Comparison of ENCODE assay signal across 1 cellular context in the genomic region with DNA sequence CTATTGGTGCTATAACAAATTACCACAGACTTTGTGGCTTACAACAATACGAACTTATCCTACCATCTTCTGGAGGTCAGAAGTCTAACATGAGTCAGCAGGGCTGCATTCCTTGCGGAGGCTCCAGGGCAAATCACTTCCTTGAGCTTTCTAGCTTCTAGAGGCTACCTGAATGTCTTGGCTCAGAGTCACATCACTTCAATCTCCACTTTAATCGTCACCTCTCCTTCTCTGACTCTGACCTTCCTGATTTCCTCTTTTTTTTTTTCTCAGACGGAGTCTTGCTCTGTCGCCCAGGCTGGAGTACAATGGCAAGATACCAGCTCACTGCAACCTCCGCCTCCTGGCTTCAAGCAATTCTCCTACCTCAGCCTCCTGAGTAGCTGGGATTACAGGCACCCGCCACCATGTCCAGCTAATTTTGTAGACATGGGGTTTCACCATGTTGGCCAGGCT.
TF ChIP-seq lines count a peak whose summit lies in the region.

No MANE protein-coding gene starts in this region.

TF ChIP-seq in K562, 482 proteins besides CTCF, POLR2A, EP300 and RAD21 (continued from another document and continues in another):
- TF ChIP-seq SOX6 (IDR thresholded peaks at IDR 0.05) (peak; percentile 85), KDM1A (IDR thresholded peaks at IDR 0.05) (peak; percentile 72 to 85; a peak in 3 of 4 replicates), TEAD1 (CRISPR knock-in tag; IDR thresholded peaks at IDR 0.05) (peak; percentile 77 to 83; a peak in 3 of 4 replicates), NFE2 (IDR thresholded peaks at IDR 0.05; ENCODE audit: low read depth) (peak; percentile 94), SMARCA4 (IDR thresholded peaks at IDR 0.05) (peak; percentile 60; the same call in 1 of the 2 replicates), HDAC6 (IDR thresholded peaks at IDR 0.05; ENCODE audit: low read depth, low read length) (no peak), ZNF12 (CRISPR knock-in tag; IDR thresholded peaks at IDR 0.05) (no peak), ARNT (IDR thresholded peaks at IDR 0.05) (no peak), NR2F6 (CRISPR knock-in tag; IDR thresholded peaks at IDR 0.05) (no peak), LEF1 (IDR thresholded peaks at IDR 0.05) (no peak), SMARCC2 (IDR thresholded peaks at IDR 0.05; ENCODE audit: low read depth) (0 out of 2 replicates have a peak, but pooled peaks have one; percentile 20), SMARCE1 (IDR thresholded peaks at IDR 0.05) (peak; percentile 68; the same call in 1 of the 2 replicates), FOSL1 (tag; conservative IDR thresholded peaks at IDR 0.05) (peak; percentile 94), SPI1 (IDR thresholded peaks at IDR 0.05; ENCODE audit: borderline replicate concordance, low read depth, low read length) (peak; percentile 28; the same call in 1 of the 2 replicates), SMARCA5 (IDR thresholded peaks at IDR 0.05) (peak; percentile 53; the same call in 1 of the 2 replicates), HDAC1 (IDR thresholded peaks at IDR 0.05) (peak in 1 of 2 experiments; percentile 65; a peak in 2 of 4 replicates), C11orf30 (IDR thresholded peaks at IDR 0.05; ENCODE audit: low read depth) (peak; percentile 87), NBN (IDR thresholded peaks at IDR 0.05; ENCODE audit: low read depth) (peak; percentile 49; the same call in 1 of the 2 replicates), BACH1 (tag; IDR thresholded peaks at IDR 0.05) (peak; percentile 83; the same call in 1 of the 2 replicates), MTA1 (IDR thresholded peaks at IDR 0.05; ENCODE audit: borderline replicate concordance) (peak; percentile 30; the same call in 1 of the 2 replicates), KAT8 (IDR thresholded peaks at IDR 0.05; ENCODE audit: low read depth) (no peak), ZEB2 (IDR thresholded peaks at IDR 0.05) (peak; percentile 68; the same call in 1 of the 2 replicates), MAFF (IDR thresholded peaks at IDR 0.05; ENCODE audit: low read length) (peak; percentile 67; the same call in 1 of the 2 replicates), ETV1 (tag; conservative IDR thresholded peaks at IDR 0.05; ENCODE audit: low read depth) (peak; percentile 37; the same call in 1 of the 2 replicates), GATAD2A (IDR thresholded peaks at IDR 0.05) (no peak), OTX1 (CRISPR knock-in tag; IDR thresholded peaks at IDR 0.05) (0 out of 2 replicates have a peak, but pooled peaks have one; percentile 23), NR2C1 (IDR thresholded peaks at IDR 0.05) (peak; percentile 65; the same call in 1 of the 2 replicates), NR2C1 (tag; IDR thresholded peaks at IDR 0.05) (peak; percentile 86), RUNX1 (IDR thresholded peaks at IDR 0.05; ENCODE audit: low read depth) (no peak), NR1H2 (CRISPR knock-in tag; IDR thresholded peaks at IDR 0.05) (no peak), ZBTB8A (IDR thresholded peaks at IDR 0.05; ENCODE audit: partially characterized antibody) (no peak), NFIC (IDR thresholded peaks at IDR 0.05) (peak; percentile 17; the same call in 1 of the 2 replicates), GATA2 (CRISPR knock-in tag; IDR thresholded peaks at IDR 0.05) (0 out of 2 replicates have a peak, but pooled peaks have one; percentile 28), HDAC2 (IDR thresholded peaks at IDR 0.05) (0 out of 2 replicates have a peak, but pooled peaks have one; percentile 44), ELF1 (tag; IDR thresholded peaks at IDR 0.05) (0 out of 2 replicates have a peak, but pooled peaks have one; percentile 33), NR2C2 (CRISPR knock-in tag; IDR thresholded peaks at IDR 0.05) (0 out of 2 replicates have a peak, but pooled peaks have one; percentile 30), NR2C2 (tag; IDR thresholded peaks at IDR 0.05) (peak; percentile 84), NELFE (IDR thresholded peaks at IDR 0.05; ENCODE audit: insufficient read depth, insufficient read length) (no peak), ZNF140 (CRISPR knock-in tag; IDR thresholded peaks at IDR 0.05) (no peak), PRPF4 (IDR thresholded peaks at IDR 0.05; ENCODE audit: insufficient read depth, low read depth, low read length, poor library complexity, severe bottlenecking) (no peak), ARID1B (IDR thresholded peaks at IDR 0.05) (peak; percentile 52), FOXP1 (CRISPR knock-in tag; IDR thresholded peaks at IDR 0.05) (no peak), ZNF431 (CRISPR knock-in tag; IDR thresholded peaks at IDR 0.05) (no peak), CHD2 (IDR thresholded peaks at IDR 0.05; ENCODE audit: low read depth, low read length) (no peak), JUN (IDR thresholded peaks at IDR 0.05; ENCODE audit: borderline replicate concordance, low read depth, low read length) (peak; percentile 39; the same call in 1 of the 2 replicates), JUN (CRISPR knock-in tag; IDR thresholded peaks at IDR 0.05; ENCODE audit: borderline replicate concordance) (no peak), RCOR1 (IDR thresholded peaks at IDR 0.05; ENCODE audit: borderline replicate concordance in 1 of 2, low read depth in 2 of 2, low read length in 2 of 2) (peak in 1 of 2 experiments; percentile 95; a peak in 2 of 4 replicates), TEAD4 (IDR thresholded peaks at IDR 0.05; ENCODE audit: low read length) (peak; percentile 80), TEAD4 (CRISPR knock-in tag; IDR thresholded peaks at IDR 0.05; ENCODE audit: borderline replicate concordance) (no peak), PPARD (CRISPR knock-in tag; IDR thresholded peaks at IDR 0.05) (no peak)
- TF ChIP-seq, protein P1, sequence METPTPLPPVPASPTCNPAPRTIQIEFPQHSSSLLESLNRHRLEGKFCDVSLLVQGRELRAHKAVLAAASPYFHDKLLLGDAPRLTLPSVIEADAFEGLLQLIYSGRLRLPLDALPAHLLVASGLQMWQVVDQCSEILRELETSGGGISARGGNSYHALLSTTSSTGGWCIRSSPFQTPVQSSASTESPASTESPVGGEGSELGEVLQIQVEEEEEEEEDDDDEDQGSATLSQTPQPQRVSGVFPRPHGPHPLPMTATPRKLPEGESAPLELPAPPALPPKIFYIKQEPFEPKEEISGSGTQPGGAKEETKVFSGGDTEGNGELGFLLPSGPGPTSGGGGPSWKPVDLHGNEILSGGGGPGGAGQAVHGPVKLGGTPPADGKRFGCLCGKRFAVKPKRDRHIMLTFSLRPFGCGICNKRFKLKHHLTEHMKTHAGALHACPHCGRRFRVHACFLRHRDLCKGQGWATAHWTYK (CRISPR knock-in tag; IDR thresholded peaks at IDR 0.05), result peak; percentile 25; the same call in 1 of the 2 replicates
- TF ChIP-seq, protein P2, sequence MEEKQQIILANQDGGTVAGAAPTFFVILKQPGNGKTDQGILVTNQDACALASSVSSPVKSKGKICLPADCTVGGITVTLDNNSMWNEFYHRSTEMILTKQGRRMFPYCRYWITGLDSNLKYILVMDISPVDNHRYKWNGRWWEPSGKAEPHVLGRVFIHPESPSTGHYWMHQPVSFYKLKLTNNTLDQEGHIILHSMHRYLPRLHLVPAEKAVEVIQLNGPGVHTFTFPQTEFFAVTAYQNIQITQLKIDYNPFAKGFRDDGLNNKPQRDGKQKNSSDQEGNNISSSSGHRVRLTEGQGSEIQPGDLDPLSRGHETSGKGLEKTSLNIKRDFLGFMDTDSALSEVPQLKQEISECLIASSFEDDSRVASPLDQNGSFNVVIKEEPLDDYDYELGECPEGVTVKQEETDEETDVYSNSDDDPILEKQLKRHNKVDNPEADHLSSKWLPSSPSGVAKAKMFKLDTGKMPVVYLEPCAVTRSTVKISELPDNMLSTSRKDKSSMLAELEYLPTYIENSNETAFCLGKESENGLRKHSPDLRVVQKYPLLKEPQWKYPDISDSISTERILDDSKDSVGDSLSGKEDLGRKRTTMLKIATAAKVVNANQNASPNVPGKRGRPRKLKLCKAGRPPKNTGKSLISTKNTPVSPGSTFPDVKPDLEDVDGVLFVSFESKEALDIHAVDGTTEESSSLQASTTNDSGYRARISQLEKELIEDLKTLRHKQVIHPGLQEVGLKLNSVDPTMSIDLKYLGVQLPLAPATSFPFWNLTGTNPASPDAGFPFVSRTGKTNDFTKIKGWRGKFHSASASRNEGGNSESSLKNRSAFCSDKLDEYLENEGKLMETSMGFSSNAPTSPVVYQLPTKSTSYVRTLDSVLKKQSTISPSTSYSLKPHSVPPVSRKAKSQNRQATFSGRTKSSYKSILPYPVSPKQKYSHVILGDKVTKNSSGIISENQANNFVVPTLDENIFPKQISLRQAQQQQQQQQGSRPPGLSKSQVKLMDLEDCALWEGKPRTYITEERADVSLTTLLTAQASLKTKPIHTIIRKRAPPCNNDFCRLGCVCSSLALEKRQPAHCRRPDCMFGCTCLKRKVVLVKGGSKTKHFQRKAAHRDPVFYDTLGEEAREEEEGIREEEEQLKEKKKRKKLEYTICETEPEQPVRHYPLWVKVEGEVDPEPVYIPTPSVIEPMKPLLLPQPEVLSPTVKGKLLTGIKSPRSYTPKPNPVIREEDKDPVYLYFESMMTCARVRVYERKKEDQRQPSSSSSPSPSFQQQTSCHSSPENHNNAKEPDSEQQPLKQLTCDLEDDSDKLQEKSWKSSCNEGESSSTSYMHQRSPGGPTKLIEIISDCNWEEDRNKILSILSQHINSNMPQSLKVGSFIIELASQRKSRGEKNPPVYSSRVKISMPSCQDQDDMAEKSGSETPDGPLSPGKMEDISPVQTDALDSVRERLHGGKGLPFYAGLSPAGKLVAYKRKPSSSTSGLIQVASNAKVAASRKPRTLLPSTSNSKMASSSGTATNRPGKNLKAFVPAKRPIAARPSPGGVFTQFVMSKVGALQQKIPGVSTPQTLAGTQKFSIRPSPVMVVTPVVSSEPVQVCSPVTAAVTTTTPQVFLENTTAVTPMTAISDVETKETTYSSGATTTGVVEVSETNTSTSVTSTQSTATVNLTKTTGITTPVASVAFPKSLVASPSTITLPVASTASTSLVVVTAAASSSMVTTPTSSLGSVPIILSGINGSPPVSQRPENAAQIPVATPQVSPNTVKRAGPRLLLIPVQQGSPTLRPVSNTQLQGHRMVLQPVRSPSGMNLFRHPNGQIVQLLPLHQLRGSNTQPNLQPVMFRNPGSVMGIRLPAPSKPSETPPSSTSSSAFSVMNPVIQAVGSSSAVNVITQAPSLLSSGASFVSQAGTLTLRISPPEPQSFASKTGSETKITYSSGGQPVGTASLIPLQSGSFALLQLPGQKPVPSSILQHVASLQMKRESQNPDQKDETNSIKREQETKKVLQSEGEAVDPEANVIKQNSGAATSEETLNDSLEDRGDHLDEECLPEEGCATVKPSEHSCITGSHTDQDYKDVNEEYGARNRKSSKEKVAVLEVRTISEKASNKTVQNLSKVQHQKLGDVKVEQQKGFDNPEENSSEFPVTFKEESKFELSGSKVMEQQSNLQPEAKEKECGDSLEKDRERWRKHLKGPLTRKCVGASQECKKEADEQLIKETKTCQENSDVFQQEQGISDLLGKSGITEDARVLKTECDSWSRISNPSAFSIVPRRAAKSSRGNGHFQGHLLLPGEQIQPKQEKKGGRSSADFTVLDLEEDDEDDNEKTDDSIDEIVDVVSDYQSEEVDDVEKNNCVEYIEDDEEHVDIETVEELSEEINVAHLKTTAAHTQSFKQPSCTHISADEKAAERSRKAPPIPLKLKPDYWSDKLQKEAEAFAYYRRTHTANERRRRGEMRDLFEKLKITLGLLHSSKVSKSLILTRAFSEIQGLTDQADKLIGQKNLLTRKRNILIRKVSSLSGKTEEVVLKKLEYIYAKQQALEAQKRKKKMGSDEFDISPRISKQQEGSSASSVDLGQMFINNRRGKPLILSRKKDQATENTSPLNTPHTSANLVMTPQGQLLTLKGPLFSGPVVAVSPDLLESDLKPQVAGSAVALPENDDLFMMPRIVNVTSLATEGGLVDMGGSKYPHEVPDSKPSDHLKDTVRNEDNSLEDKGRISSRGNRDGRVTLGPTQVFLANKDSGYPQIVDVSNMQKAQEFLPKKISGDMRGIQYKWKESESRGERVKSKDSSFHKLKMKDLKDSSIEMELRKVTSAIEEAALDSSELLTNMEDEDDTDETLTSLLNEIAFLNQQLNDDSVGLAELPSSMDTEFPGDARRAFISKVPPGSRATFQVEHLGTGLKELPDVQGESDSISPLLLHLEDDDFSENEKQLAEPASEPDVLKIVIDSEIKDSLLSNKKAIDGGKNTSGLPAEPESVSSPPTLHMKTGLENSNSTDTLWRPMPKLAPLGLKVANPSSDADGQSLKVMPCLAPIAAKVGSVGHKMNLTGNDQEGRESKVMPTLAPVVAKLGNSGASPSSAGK (IDR thresholded peaks at IDR 0.05), result no peak
- TF ChIP-seq, protein P3, sequence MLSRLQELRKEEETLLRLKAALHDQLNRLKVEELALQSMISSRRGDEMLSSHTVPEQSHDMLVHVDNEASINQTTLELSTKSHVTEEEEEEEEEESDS (CRISPR knock-in tag; IDR thresholded peaks at IDR 0.05), result no peak
- TF ChIP-seq, protein P4, sequence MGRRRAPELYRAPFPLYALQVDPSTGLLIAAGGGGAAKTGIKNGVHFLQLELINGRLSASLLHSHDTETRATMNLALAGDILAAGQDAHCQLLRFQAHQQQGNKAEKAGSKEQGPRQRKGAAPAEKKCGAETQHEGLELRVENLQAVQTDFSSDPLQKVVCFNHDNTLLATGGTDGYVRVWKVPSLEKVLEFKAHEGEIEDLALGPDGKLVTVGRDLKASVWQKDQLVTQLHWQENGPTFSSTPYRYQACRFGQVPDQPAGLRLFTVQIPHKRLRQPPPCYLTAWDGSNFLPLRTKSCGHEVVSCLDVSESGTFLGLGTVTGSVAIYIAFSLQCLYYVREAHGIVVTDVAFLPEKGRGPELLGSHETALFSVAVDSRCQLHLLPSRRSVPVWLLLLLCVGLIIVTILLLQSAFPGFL (CRISPR knock-in tag; IDR thresholded peaks at IDR 0.05), result no peak
- TF ChIP-seq, protein P5, sequence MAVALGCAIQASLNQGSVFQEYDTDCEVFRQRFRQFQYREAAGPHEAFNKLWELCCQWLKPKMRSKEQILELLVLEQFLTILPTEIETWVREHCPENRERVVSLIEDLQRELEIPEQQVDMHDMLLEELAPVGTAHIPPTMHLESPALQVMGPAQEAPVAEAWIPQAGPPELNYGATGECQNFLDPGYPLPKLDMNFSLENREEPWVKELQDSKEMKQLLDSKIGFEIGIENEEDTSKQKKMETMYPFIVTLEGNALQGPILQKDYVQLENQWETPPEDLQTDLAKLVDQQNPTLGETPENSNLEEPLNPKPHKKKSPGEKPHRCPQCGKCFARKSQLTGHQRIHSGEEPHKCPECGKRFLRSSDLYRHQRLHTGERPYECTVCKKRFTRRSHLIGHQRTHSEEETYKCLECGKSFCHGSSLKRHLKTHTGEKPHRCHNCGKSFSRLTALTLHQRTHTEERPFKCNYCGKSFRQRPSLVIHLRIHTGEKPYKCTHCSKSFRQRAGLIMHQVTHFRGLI (CRISPR knock-in tag; IDR thresholded peaks at IDR 0.05), result no peak
- TF ChIP-seq, protein P6, sequence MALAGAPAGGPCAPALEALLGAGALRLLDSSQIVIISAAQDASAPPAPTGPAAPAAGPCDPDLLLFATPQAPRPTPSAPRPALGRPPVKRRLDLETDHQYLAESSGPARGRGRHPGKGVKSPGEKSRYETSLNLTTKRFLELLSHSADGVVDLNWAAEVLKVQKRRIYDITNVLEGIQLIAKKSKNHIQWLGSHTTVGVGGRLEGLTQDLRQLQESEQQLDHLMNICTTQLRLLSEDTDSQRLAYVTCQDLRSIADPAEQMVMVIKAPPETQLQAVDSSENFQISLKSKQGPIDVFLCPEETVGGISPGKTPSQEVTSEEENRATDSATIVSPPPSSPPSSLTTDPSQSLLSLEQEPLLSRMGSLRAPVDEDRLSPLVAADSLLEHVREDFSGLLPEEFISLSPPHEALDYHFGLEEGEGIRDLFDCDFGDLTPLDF (CRISPR knock-in tag; IDR thresholded peaks at IDR 0.05), result no peak
- TF ChIP-seq, protein P7, sequence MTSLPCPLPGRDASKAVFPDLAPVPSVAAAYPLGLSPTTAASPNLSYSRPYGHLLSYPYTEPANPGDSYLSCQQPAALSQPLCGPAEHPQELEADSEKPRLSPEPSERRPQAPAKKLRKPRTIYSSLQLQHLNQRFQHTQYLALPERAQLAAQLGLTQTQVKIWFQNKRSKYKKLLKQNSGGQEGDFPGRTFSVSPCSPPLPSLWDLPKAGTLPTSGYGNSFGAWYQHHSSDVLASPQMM (CRISPR knock-in tag; IDR thresholded peaks at IDR 0.05), result no peak
